1 cellular context compared by ENCODE assay signal in the genomic region with DNA sequence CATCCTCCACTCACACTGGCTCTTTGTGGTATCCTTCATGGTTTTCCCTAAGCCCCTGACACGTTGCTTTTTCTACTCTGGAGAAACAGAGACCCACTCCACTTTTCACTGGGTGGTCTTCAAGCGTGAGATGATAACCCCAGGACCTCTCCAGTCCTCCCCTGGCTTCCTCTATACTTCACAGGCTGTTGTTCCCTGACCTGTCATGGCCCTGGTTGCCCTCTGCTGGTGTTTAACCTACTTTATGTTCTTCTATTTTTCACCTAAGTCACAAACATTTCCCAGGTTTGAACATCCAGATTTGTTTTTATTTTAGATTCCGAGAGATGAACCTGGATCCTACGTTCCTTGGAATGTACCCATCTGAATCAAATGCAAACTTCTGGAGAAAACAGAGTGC.
TF ChIP-seq lines count a peak whose summit lies in the region.

No MANE protein-coding gene starts in this region.

TF ChIP-seq in H1, 55 proteins besides CTCF, POLR2A, EP300 and RAD21:
- TF ChIP-seq BCL11A (IDR thresholded peaks at IDR 0.05; ENCODE audit: low read depth in 2 of 2, low read length in 2 of 2) (no peak), SP4 (IDR thresholded peaks at IDR 0.05; ENCODE audit: low read length) (no peak), JUND (IDR thresholded peaks at IDR 0.05; ENCODE audit: low read length) (no peak), CHD2 (IDR thresholded peaks at IDR 0.05; ENCODE audit: low read length) (no peak), BACH1 (IDR thresholded peaks at IDR 0.05; ENCODE audit: low read length) (no peak), CREB1 (IDR thresholded peaks at IDR 0.05) (no peak), SIN3A (conservative IDR thresholded peaks at IDR 0.05 in 1 of 2, IDR thresholded peaks at IDR 0.05 in 1 of 2; ENCODE audit: low read depth in 1 of 2, low read length in 2 of 2) (no peak), SIRT6 (IDR thresholded peaks at IDR 0.05; ENCODE audit: low read length) (no peak), TEAD4 (IDR thresholded peaks at IDR 0.05; ENCODE audit: low read depth, low read length) (no peak), POLR2AphosphoS5 (IDR thresholded peaks at IDR 0.05; ENCODE audit: low read depth, low read length) (no peak), CBX5 (IDR thresholded peaks at IDR 0.05; ENCODE audit: low read depth, low read length) (no peak), CHD1 (IDR thresholded peaks at IDR 0.05; ENCODE audit: low read depth, low read length) (no peak), SRF (IDR thresholded peaks at IDR 0.05; ENCODE audit: low read depth, low read length) (no peak), HDAC6 (IDR thresholded peaks at IDR 0.05; ENCODE audit: low read depth, low read length) (no peak), HDAC2 (IDR thresholded peaks at IDR 0.05; ENCODE audit: borderline replicate concordance in 1 of 2, low read depth in 2 of 2, low read length in 2 of 2) (no peak), PHF8 (conservative IDR thresholded peaks at IDR 0.05; ENCODE audit: low read depth, low read length) (no peak)
- TF ChIP-seq, protein P1, sequence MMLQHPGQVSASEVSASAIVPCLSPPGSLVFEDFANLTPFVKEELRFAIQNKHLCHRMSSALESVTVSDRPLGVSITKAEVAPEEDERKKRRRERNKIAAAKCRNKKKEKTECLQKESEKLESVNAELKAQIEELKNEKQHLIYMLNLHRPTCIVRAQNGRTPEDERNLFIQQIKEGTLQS (IDR thresholded peaks at IDR 0.05; ENCODE audit: insufficient read depth, low read depth, low read length): no peak
- TF ChIP-seq, protein P2, sequence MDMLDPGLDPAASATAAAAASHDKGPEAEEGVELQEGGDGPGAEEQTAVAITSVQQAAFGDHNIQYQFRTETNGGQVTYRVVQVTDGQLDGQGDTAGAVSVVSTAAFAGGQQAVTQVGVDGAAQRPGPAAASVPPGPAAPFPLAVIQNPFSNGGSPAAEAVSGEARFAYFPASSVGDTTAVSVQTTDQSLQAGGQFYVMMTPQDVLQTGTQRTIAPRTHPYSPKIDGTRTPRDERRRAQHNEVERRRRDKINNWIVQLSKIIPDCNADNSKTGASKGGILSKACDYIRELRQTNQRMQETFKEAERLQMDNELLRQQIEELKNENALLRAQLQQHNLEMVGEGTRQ (IDR thresholded peaks at IDR 0.05; ENCODE audit: low read length): no peak
- TF ChIP-seq, protein P3, sequence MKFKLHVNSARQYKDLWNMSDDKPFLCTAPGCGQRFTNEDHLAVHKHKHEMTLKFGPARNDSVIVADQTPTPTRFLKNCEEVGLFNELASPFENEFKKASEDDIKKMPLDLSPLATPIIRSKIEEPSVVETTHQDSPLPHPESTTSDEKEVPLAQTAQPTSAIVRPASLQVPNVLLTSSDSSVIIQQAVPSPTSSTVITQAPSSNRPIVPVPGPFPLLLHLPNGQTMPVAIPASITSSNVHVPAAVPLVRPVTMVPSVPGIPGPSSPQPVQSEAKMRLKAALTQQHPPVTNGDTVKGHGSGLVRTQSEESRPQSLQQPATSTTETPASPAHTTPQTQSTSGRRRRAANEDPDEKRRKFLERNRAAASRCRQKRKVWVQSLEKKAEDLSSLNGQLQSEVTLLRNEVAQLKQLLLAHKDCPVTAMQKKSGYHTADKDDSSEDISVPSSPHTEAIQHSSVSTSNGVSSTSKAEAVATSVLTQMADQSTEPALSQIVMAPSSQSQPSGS (IDR thresholded peaks at IDR 0.05; ENCODE audit: low read length): no peak
TF ChIP-seq in H1: peak in this region for 0.
